In the genomic region with DNA sequence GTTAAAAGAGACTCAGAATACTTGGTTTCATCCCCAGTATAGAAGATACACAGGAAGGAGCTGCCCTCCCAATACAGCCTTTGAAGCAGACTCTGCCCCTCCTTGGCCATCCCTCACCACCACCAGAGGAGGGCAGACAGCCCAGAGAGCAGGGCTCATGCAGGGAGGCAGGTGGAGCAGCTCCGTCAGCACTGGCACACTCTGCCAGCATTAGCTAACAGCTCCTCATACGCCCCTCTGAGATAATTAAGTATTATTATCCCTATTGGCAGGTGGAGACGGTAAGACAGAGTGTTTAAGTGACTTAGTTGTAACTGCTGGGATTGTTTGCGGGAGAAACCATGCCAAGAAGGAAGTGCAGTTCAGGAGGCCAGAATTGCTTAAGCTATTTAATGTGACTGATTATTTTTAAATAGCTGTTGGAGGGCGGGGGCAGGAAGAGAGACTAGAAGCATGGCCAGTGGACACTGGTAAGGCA, we compare ENCODE assay signal across 11 cellular contexts.
DNase-seq lines count a peak whose midpoint lies in the region; ATAC-seq and TF ChIP-seq lines count a peak whose summit lies in the region.
"Had no signal": no experiment of that assay in that cellular context is flagged by ENCODE, and none has a peak within 500 bp of the region (broad histone marks: within the 10 kb centered on the region; RNA-seq: fewer than 3 reads in every experiment).

No MANE protein-coding gene starts in this region.

- TF ChIP-seq POLR2A in esophagus squamous epithelium (IDR thresholded peaks at IDR 0.05), result no peak

- CTCF ChIA-PET in A673 (lab: Charles Lee), result no interaction called here

- TF ChIP-seq CTCF in A673 (conservative IDR thresholded peaks at IDR 0.05; ENCODE audit: low read depth, low read length) (no peak), esophagus squamous epithelium (IDR thresholded peaks at IDR 0.05) (no peak)

- H3K4me3 ChIP-seq in A673 (ENCODE audit: low read depth, low read length, poor library complexity, severe bottlenecking) (no peak overlapping the region), esophagus squamous epithelium (no peak overlapping the region)
- H3K4me3 ChIP-seq: body of pancreas, SK-N-MC had no signal

- H3K27me3 ChIP-seq in A673 (replicated peaks; ENCODE audit: insufficient read depth, low read depth, low read length, poor library complexity) (peaks cover 8% of the 10 kb centered on the region), esophagus squamous epithelium (no peaks in the 10 kb centered on the region)
- H3K27me3 ChIP-seq: body of pancreas had no signal

- BruUV-seq in A673 (replicated peaks; lab: Mats Ljungman, UMichigan), result no TSS peak

- no peaks in the 10 kb centered on the region for H3K4me1 ChIP-seq in A673 (ENCODE audit: insufficient read depth, low read length, poor library complexity, severe bottlenecking)
- peaks cover 0 to 6% (median 0%) of the 10 kb centered on the region in 3 donors for H3K4me1 ChIP-seq in esophagus squamous epithelium
- H3K4me1 ChIP-seq: body of pancreas had no signal

- H3K27ac ChIP-seq in A673 (ENCODE audit: low read depth, low read length, poor library complexity, severe bottlenecking) (no peak overlapping the region), esophagus squamous epithelium (no peak overlapping the region)
- H3K27ac ChIP-seq: body of pancreas, SK-N-MC had no signal

- intact Hi-C loops in A673 (cut with micrococcal nuclease; ENCODE audit: unreplicated experiment), result no loop called here
- intact Hi-C loops in left ventricle myocardium superior (cut with micrococcal nuclease), result no loop called here
- intact Hi-C loops in esophagus squamous epithelium (cut with DNase I), result no loop called here

- H3K9me3 ChIP-seq in A673 (ENCODE audit: low read depth, low read length, poor library complexity, severe bottlenecking), result no peaks in the 10 kb centered on the region
- H3K9me3 ChIP-seq in esophagus squamous epithelium, result no peaks in the 10 kb centered on the region
- H3K9me3 ChIP-seq: body of pancreas had no signal

- H3K36me3 ChIP-seq in A673 (ENCODE audit: insufficient read depth, low read length, poor library complexity, severe bottlenecking), result no peaks in the 10 kb centered on the region
- no peaks in the 10 kb centered on the region for H3K36me3 ChIP-seq in esophagus squamous epithelium

- DNase-seq in A673 (ENCODE audit: low spot score) (peak; percentile 10), NCI-H1092 treated with DMSO at 0.1 percent for 48 hours (lab: John Stamatoyannopoulos, UW) (peak; percentile 95), NCI-H748 (lab: John Stamatoyannopoulos, UW; ENCODE audit: unreplicated experiment) (peak; percentile 98), left ventricle myocardium superior (peak; percentile 46), esophagus squamous epithelium (lab: John Stamatoyannopoulos, UW) (no peak), KG1 (lab: John Stamatoyannopoulos, UW) (no peak)
- DNase-seq: activated CD8-positive, alpha-beta memory T cell treated with anti-CD3 and anti-CD28 coated beads, Interleukin-2, amount 50 U/mL, for 4 hours had no signal

- 8 to 15% methylated on average over 3 to 5 of the region's 5 CpGs for WGBS in esophagus squamous epithelium, 2 donors

- peak; percentile 87 for ATAC-seq in left ventricle myocardium superior
- ATAC-seq in GM21619 (IDR thresholded peaks at IDR 0.05; ENCODE audit: unreplicated experiment), result no peak
- ATAC-seq in GM21737 (IDR thresholded peaks at IDR 0.05; ENCODE audit: unreplicated experiment), result no peak
- ATAC-seq: body of pancreas had no signal

- POLR2A ChIA-PET in A673 (lab: Charles Lee; ENCODE audit: low non-redundant PET), result no interaction called here

Comparison
In these comparisons a context has a peak if more than half of its experiments do, and no peak if none do; other contexts are left out.
1. DNase-seq: peak in A673 (single experiment), NCI-H1092 treated with DMSO at 0.1 percent for 48 hours (single experiment), NCI-H748 (single experiment) and left ventricle myocardium superior (single experiment); none in esophagus squamous epithelium (single experiment) and KG1 (single experiment).